In genomic region chr4:1598641-1599481, GRCh38 we compare ENCODE assay signal across 20 cellular contexts.
DNase-seq lines count a peak whose midpoint lies in the region; ATAC-seq, FAIRE-seq and TF ChIP-seq lines count a peak whose summit lies in the region.
"Had no signal": no experiment of that assay in that cellular context is flagged by ENCODE, and none has a peak within 500 bp of the region (broad histone marks: within the 10 kb centered on the region; RNA-seq: fewer than 3 reads in every experiment).

No MANE protein-coding gene starts in this region.

- 92% methylated on average over 32 of the region's 48 CpGs; no CpG with 5 or more reads in 1 of the 2 experiments for WGBS in H1 (ENCODE audit: extremely low coverage in 1 of 2, insufficient coverage in 1 of 2, insufficient read length in 1 of 2, insufficient replicate concordance in 2 of 2, low coverage in 1 of 2, low lambda C conversion rate in 2 of 2, missing lambda C conversion rate in 1 of 2), 2 experiments
- 69 to 86% methylated on average over 48 of the region's 48 CpGs for WGBS in sigmoid colon, 2 donors

- H3K4me2 ChIP-seq in GM23338 (no peak overlapping the region), H1 (ENCODE audit: insufficient read depth in 1 of 2, low read depth in 2 of 2, low read length in 2 of 2) (0 out of 4 replicates have a peak overlapping the region, but pooled peaks of 1 of the 2 experiments have one; percentile 7)
- H3K4me2 ChIP-seq: KMS-11, SK-N-SH had no signal

- H4K20me1 ChIP-seq in GM23338 (replicated peaks; ENCODE audit: insufficient read depth) = no peaks in the 10 kb centered on the region
- H4K20me1 ChIP-seq in H1 (replicated peaks in 1 of 2; ENCODE audit: control insufficient read depth in 1 of 2, insufficient read depth in 2 of 2, low read length in 2 of 2) = no peaks in the 10 kb centered on the region

- H3K14ac ChIP-seq in H1 (ENCODE audit: insufficient read length) = no peak overlapping the region

- H2BK120ac ChIP-seq in H1 (replicated peaks; ENCODE audit: low read depth, low read length) = no peak overlapping the region

- no peaks in the 10 kb centered on the region; the same call in 1 of the 2 replicates for H3K79me1 ChIP-seq in H1 (ENCODE audit: low read depth, low read length)

- FAIRE-seq in H1 (lab: Jason Lieb, UNC) (no peak), kidney (lab: Jason Lieb, UNC) (no peak)

- intact Hi-C loops in kidney (cut with DNase I) (no loop called here), sigmoid colon (cut with DNase I) (no loop called here)

- no peak overlapping the region for H3K4me3 Mint-ChIP-seq in GM23338
- H3K4me3 Mint-ChIP-seq: CD14-positive monocyte had no signal

- TF ChIP-seq EP300 in H1 (IDR thresholded peaks at IDR 0.05; ENCODE audit: borderline replicate concordance in 1 of 2, low read depth in 2 of 2, low read length in 2 of 2) (no peak), sigmoid colon (IDR thresholded peaks at IDR 0.05) (no peak)

- H2AFZ ChIP-seq in GM23338 (peak overlapping the region; percentile 59; the same call in 1 of the 2 replicates), H1 (ENCODE audit: low read length) (no peak overlapping the region; the same call in 1 of the 2 replicates)
- H2AFZ ChIP-seq: GM23248 had no signal

- H3F3A ChIP-seq in GM23338 (replicated peaks; ENCODE audit: low read depth) = no peaks in the 10 kb centered on the region

- H3K27me3 Mint-ChIP-seq in GM23338 (ENCODE audit: insufficient read depth, low read depth, poor library complexity) = peaks cover 4% of the 10 kb centered on the region

- no peak overlapping the region for H2AK5ac ChIP-seq in H1 (ENCODE audit: low read depth, low read length)

- no peak overlapping the region; the same call in 1 of the 2 replicates for H4K8ac ChIP-seq in H1 (ENCODE audit: extremely low read depth, insufficient read depth, low read length)

- H3K23me2 ChIP-seq in H1 (ENCODE audit: low read depth, low read length) = no peaks in the 10 kb centered on the region; the same call in 1 of the 2 replicates

- H4K91ac ChIP-seq in H1 (replicated peaks; ENCODE audit: insufficient read length, low read length) = peak overlapping the region; percentile 65

- no peak overlapping the region for H2BK20ac ChIP-seq in H1 (ENCODE audit: low read length)

- H2BK5ac ChIP-seq in H1 (ENCODE audit: low read depth, low read length) = peak overlapping the region; percentile 24; the same call in 1 of the 2 replicates

- H3K9me2 ChIP-seq in GM23338 (ENCODE audit: insufficient read depth) = no peaks in the 10 kb centered on the region
- H3K9me2 ChIP-seq: SK-N-SH had no signal

- POLR2A ChIA-PET in H1 (lab: Charles Lee; ENCODE audit: partially characterized antibody) = no interaction called here

- no peaks in the 10 kb centered on the region for H3K79me2 ChIP-seq in GM23338 (replicated peaks; ENCODE audit: insufficient read depth)
- H3K79me2 ChIP-seq in H1 (ENCODE audit: control insufficient read depth in 1 of 2, insufficient read depth in 2 of 2, low read length in 2 of 2) = no peaks in the 10 kb centered on the region

- peak overlapping the region; percentile 71; the same call in 1 of the 2 replicates for H3K18ac ChIP-seq in H1 (ENCODE audit: extremely low read depth, low read length)

- CTCF ChIA-PET in H1 (lab: Charles Lee; ENCODE audit: partially characterized antibody) = no interaction called here

- H4K5ac ChIP-seq in H1 (ENCODE audit: insufficient read length, low read depth, low read length) = no peak overlapping the region

- TF ChIP-seq CTCF in GM23338 (conservative IDR thresholded peaks at IDR 0.05; ENCODE audit: low read depth in 2 of 2) (no peak), H1 (IDR thresholded peaks at IDR 0.05; ENCODE audit: control extremely low read depth in 1 of 3, insufficient read depth in 1 of 3, low read depth in 1 of 3, low read length in 3 of 3) (no peak), kidney (IDR thresholded peaks at IDR 0.05; ENCODE audit: borderline replicate concordance, extremely low read depth, insufficient read depth) (no peak), sigmoid colon (IDR thresholded peaks at IDR 0.05) (no peak)

- no peaks in the 10 kb centered on the region for H3K9me3 ChIP-seq in H1 (ENCODE audit: insufficient read depth in 2 of 2, low read depth in 1 of 2, low read length in 1 of 2)
- no peaks in the 10 kb centered on the region for H3K9me3 ChIP-seq in kidney (ENCODE audit: control insufficient read depth in 1 of 2, low read length in 2 of 2)
- no peaks in the 10 kb centered on the region for H3K9me3 ChIP-seq in sigmoid colon
- H3K9me3 ChIP-seq: SK-N-SH had no signal

- H3K4ac ChIP-seq in H1 (replicated peaks; ENCODE audit: insufficient read length, low read depth, low read length) = no peak overlapping the region

- H2BK15ac ChIP-seq in H1 (ENCODE audit: low read length) = no peak overlapping the region

- H3K27ac Mint-ChIP-seq in GM23338 = no peak overlapping the region
- H3K27ac Mint-ChIP-seq: CD14-positive monocyte had no signal

- H3K9ac ChIP-seq in H1 (replicated peaks in 1 of 4; ENCODE audit: extremely low read depth in 1 of 4, low read depth in 3 of 4, low read length in 3 of 4) (no peak overlapping the region), kidney (ENCODE audit: low read length in 2 of 2) (no peak overlapping the region)
- H3K9ac ChIP-seq: GM23248, KMS-11, SK-N-SH had no signal

- H3K27me3 ChIP-seq in GM23338 (ENCODE audit: insufficient read depth) (no peaks in the 10 kb centered on the region), H1 (replicated peaks in 1 of 4; ENCODE audit: control insufficient read depth in 3 of 4, extremely low read depth in 1 of 4, insufficient read depth in 3 of 4, low read length in 3 of 4) (no peaks in the 10 kb centered on the region), sigmoid colon (peaks cover 0 to 26% (median 3%) of the 10 kb centered on the region in 3 donors)

- ATAC-seq in GM23338 = peak; percentile 13
- ATAC-seq in stimulated activated naive CD8-positive, alpha-beta T cell treated with anti-CD3 and anti-CD28 coated beads, Interleukin-15, Interleukin-2, amounts not matched to agents 100 U/mL and 50 U/mL, for 24 hours = no peak

- H3K36me3 ChIP-seq in GM23338 (ENCODE audit: insufficient read depth) = no peaks in the 10 kb centered on the region
- no peaks in the 10 kb centered on the region for H3K36me3 ChIP-seq in H1 (ENCODE audit: control insufficient read depth in 2 of 4, insufficient read depth in 4 of 4, low read length in 3 of 4)
- no peaks in the 10 kb centered on the region for H3K36me3 ChIP-seq in kidney (ENCODE audit: control insufficient read depth in 1 of 2, insufficient read depth in 2 of 2, low read length in 2 of 2)
- H3K36me3 ChIP-seq in sigmoid colon = no peaks in the 10 kb centered on the region

- H3K56ac ChIP-seq in H1 (replicated peaks; ENCODE audit: insufficient read length, low read depth, low read length) = no peak overlapping the region

- no peak for TF ChIP-seq POLR2A in H1 (IDR thresholded peaks at IDR 0.05; ENCODE audit: control extremely low read depth in 1 of 2, low read depth in 2 of 2, low read length in 2 of 2)
- TF ChIP-seq POLR2A in sigmoid colon (IDR thresholded peaks at IDR 0.05) = no peak
- no peak for TF ChIP-seq POLR2A in erythroblast (IDR thresholded peaks at IDR 0.05; ENCODE audit: low read length)

- DNase-seq in GM23338 (ENCODE audit: low spot score) (no peak), H1 (ENCODE audit: low read depth in 1 of 2, low spot score in 2 of 2) (no peak), kidney (peak; percentile 70), sigmoid colon (peak; percentile 41), erythroblast (lab: John Stamatoyannopoulos, UW) (no peak)
- DNase-seq in stimulated activated naive CD8-positive, alpha-beta T cell treated with anti-CD3 and anti-CD28 coated beads, Interleukin-15, Interleukin-2, amounts not matched to agents 100 U/mL and 50 U/mL, for 24 hours = no peak
- no peak for DNase-seq in stimulated activated CD4-positive, alpha-beta T cell treated with anti-CD3 and anti-CD28 coated beads, Interleukin-4, amount 100 ng/mL, for 1 hour
- DNase-seq: ACHN, DMS79 treated with DMSO at 0.1 percent for 48 hours, GM23248, MV-4-11, NCI-H187, NCI-H2227 treated with DMSO at 0.1 percent for 48 hours, NCI-H510A treated with DMSO at 0.1 percent for 48 hours, NCI-H774, OCI-M1, SHP77 treated with DMSO at 0.1 percent for 48 hours, SK-N-SH had no signal

- H3K4me1 Mint-ChIP-seq in GM23338 = peaks cover 13% of the 10 kb centered on the region
- H3K4me1 Mint-ChIP-seq: CD14-positive monocyte had no signal

- H3K27ac ChIP-seq in GM23338 (ENCODE audit: low read depth) = no peak overlapping the region
- H3K27ac ChIP-seq in H1 (ENCODE audit: low read depth, low read length) = no peak overlapping the region
- H3K27ac ChIP-seq in kidney (ENCODE audit: low read depth in 2 of 2, low read length in 2 of 2) = no peak overlapping the region
- no peak overlapping the region for H3K27ac ChIP-seq in sigmoid colon
- H3K27ac ChIP-seq: GM23248, KMS-11 had no signal

- no peaks in the 10 kb centered on the region; the same call in 2 of the 3 replicates for H3K36me3 Mint-ChIP-seq in GM23338 (ENCODE audit: low read depth)
- H3K36me3 Mint-ChIP-seq: CD14-positive monocyte had no signal

- no peak for TF ChIP-seq RAD21 in H1 (IDR thresholded peaks at IDR 0.05 in 1 of 2, conservative IDR thresholded peaks at IDR 0.05 in 1 of 2; ENCODE audit: low read depth in 2 of 2, low read length in 2 of 2)

- no peak overlapping the region for H3K4me3 ChIP-seq in GM23338
- H3K4me3 ChIP-seq in H1 (ENCODE audit: extremely low read depth in 1 of 4, insufficient read depth in 2 of 4, low read depth in 3 of 4, low read length in 4 of 4) = no peak overlapping the region
- H3K4me3 ChIP-seq in kidney (ENCODE audit: low read length in 2 of 2) = no peak overlapping the region
- no peak overlapping the region for H3K4me3 ChIP-seq in sigmoid colon
- H3K4me3 ChIP-seq: GM23248 had no signal

- 0 out of 2 replicates have a peak, but pooled peaks cover 5% of the 10 kb centered on the region for H3K4me1 ChIP-seq in GM23338 (ENCODE audit: insufficient read depth)
- H3K4me1 ChIP-seq in H1 (replicated peaks in 1 of 4; ENCODE audit: control insufficient read depth in 3 of 4, insufficient read depth in 4 of 4, low read length in 3 of 4) = peaks cover 0 to 10% (median 6%) of the 10 kb centered on the region in 4 experiments; a peak in 4 of 7 replicates
- no peaks in the 10 kb centered on the region for H3K4me1 ChIP-seq in kidney (ENCODE audit: control insufficient read depth in 1 of 2, insufficient read depth in 1 of 2, low read depth in 1 of 2, low read length in 2 of 2)
- no peaks in the 10 kb centered on the region for H3K4me1 ChIP-seq in sigmoid colon

- no peaks in the 10 kb centered on the region for H3K9me3 Mint-ChIP-seq in GM23338

- peak overlapping the region; percentile 80; the same call in 1 of the 2 replicates for H2BK12ac ChIP-seq in H1 (ENCODE audit: low read depth, low read length)

- no peak overlapping the region for H3K23ac ChIP-seq in H1 (ENCODE audit: insufficient read length)

TF ChIP-seq in GM23338, 12 proteins besides CTCF, POLR2A, EP300 and RAD21 (continues in another document):
- TF ChIP-seq STAT1 (IDR thresholded peaks at IDR 0.05; ENCODE audit: unreplicated experiment) = no peak

TF ChIP-seq in H1, 55 proteins besides CTCF, POLR2A, EP300 and RAD21 (continues in another document):
- no peak for TF ChIP-seq YY1 (IDR thresholded peaks at IDR 0.05; ENCODE audit: low read depth, low read length)

Comparison
In these comparisons a context has a peak if more than half of its experiments do, and no peak if none do; other contexts are left out.
1. DNase-seq: peak in kidney (single experiment) and sigmoid colon (single experiment); none in GM23338 (single experiment), H1 (0 of 2), stimulated activated naive CD8-positive, alpha-beta T cell treated with anti-CD3 and anti-CD28 coated beads, Interleukin-15, Interleukin-2, amounts not matched to agents 100 U/mL and 50 U/mL, for 24 hours (single experiment), stimulated activated CD4-positive, alpha-beta T cell treated with anti-CD3 and anti-CD28 coated beads, Interleukin-4, amount 100 ng/mL, for 1 hour (single experiment) and erythroblast (0 of 2).